22 cellular contexts compared by ENCODE assay signal in the genomic region with DNA sequence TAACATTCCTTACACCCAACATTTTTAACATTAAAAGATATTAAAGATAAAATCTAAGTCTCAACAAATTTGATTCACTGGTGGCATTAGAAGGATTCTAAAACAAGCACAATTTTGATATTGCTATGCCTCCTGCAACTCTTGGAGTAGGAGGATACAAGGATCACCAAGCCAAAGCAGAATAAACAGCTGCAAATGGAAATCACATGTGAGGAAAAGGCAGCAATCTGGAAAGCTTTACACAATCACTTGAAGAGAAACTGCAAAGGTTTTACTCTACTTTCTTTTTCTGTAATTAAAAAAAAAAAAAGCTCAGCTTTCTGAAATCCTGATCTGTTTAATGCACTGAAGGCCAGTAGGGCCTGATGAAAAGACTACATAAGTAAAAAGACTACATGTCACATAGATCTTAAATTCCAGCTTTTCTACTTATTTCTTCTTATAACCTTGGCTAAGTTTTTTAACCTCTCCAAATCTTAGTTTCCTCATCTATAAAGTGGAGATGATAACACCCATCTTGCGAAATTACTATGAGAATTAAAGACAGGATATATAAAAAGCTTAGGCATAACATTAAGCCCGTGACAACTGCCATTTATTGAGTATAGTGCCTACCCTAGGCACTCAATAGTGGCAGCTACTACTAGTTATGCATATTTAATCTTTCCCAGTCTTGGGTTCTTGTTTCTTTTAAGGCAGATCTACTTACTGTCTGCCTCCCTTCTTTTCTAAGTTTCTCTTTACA.
DNase-seq lines count a peak whose midpoint lies in the region; ATAC-seq and TF ChIP-seq lines count a peak whose summit lies in the region.
"Had no signal": no experiment of that assay in that cellular context is flagged by ENCODE, and none has a peak within 500 bp of the region (broad histone marks: within the 10 kb centered on the region; RNA-seq: fewer than 3 reads in every experiment).

No MANE protein-coding gene starts in this region.

- H3K9me3 ChIP-seq in endodermal cell (ENCODE audit: control insufficient read depth, low read length) = no peaks in the 10 kb centered on the region
- H3K9me3 ChIP-seq: adrenal gland, HAP-1, thoracic aorta had no signal

- intact Hi-C loops in sciatic nerve (cut with DNase I) = no loop called here

- H3K4me1 Mint-ChIP-seq in endodermal cell = peaks cover 38% of the 10 kb centered on the region
- peaks cover 26% of the 10 kb centered on the region for H3K4me1 Mint-ChIP-seq in stimulated activated memory B cell treated with anti-CD40 and anti-IgM and Interleukin-4, amounts not matched to agents 10 μg/mL and 1 μg/mL and 100 μg/mL, for 72 hours

- H3K9me3 Mint-ChIP-seq in endodermal cell = no peaks in the 10 kb centered on the region
- no peaks in the 10 kb centered on the region for H3K9me3 Mint-ChIP-seq in stimulated activated memory B cell treated with anti-CD40 and anti-IgM and Interleukin-4, amounts not matched to agents 10 μg/mL and 1 μg/mL and 100 μg/mL, for 72 hours
- H3K9me3 Mint-ChIP-seq: CD4-positive, alpha-beta memory T cell; naive thymus-derived CD8-positive, alpha-beta T cell; T-helper 2 cell treated with Interferon-gamma antibody and Interleukin-4, amounts not matched to agents 5 μg/mL and 100 μg/mL, for 36 hours had no signal

- DNase-seq in NCI-H2107 (lab: John Stamatoyannopoulos, UW) (peak; percentile 3), NCI-H2107 treated with DMSO at 0.1 percent for 48 hours (lab: John Stamatoyannopoulos, UW; ENCODE audit: unreplicated experiment) (no peak), HFF-Myc (ENCODE audit: extremely low read depth, low read depth) (peak; percentile 19), endodermal cell (no peak), sciatic nerve (ENCODE audit: low spot score) (no peak), cerebellar cortex (ENCODE audit: low spot score) (no peak)
- DNase-seq: adrenal gland; CD4-positive, alpha-beta memory T cell; central memory CD4-positive, alpha-beta T cell; DMS79; naive thymus-derived CD8-positive, alpha-beta T cell; NCI-H1694; NCI-H446; SHP77 treated with DMSO at 0.1 percent for 48 hours had no signal

- H3K4me1 ChIP-seq in endodermal cell (ENCODE audit: control insufficient read depth, insufficient read depth, low read length) = peaks cover 15% of the 10 kb centered on the region

- no peaks in the 10 kb centered on the region for H3K36me3 ChIP-seq in endodermal cell (ENCODE audit: control insufficient read depth, insufficient read depth, low read length)

- 95 to 100% methylated on average over 1 to 2 of the region's 2 CpGs for WGBS in endodermal cell (ENCODE audit: insufficient coverage in 1 of 2, insufficient read length in 1 of 2), 2 experiments

- H3K27me3 ChIP-seq in endodermal cell (ENCODE audit: control insufficient read depth, insufficient read depth, low read length, poor library complexity, severe bottlenecking) = no peaks in the 10 kb centered on the region
- H3K27me3 ChIP-seq: adrenal gland had no signal

- H3K27ac Mint-ChIP-seq in endodermal cell = no peak overlapping the region
- H3K27ac Mint-ChIP-seq in stimulated activated memory B cell treated with anti-CD40 and anti-IgM and Interleukin-4, amounts not matched to agents 10 μg/mL and 1 μg/mL and 100 μg/mL, for 72 hours = no peak overlapping the region
- H3K27ac Mint-ChIP-seq: naive thymus-derived CD8-positive, alpha-beta T cell had no signal

- H3K27ac ChIP-seq in endodermal cell (ENCODE audit: low read depth, low read length) = peak overlapping the region; percentile 20
- H3K27ac ChIP-seq: 22Rv1, parathyroid adenoma, thoracic aorta had no signal

- H3K4me3 Mint-ChIP-seq in endodermal cell = no peak overlapping the region
- no peak overlapping the region for H3K4me3 Mint-ChIP-seq in stimulated activated memory B cell treated with anti-CD40 and anti-IgM and Interleukin-4, amounts not matched to agents 10 μg/mL and 1 μg/mL and 100 μg/mL, for 72 hours
- H3K4me3 Mint-ChIP-seq: CD4-positive, alpha-beta memory T cell; naive thymus-derived CD8-positive, alpha-beta T cell; T-helper 2 cell treated with Interferon-gamma antibody and Interleukin-4, amounts not matched to agents 5 μg/mL and 100 μg/mL, for 36 hours had no signal

- ATAC-seq in sciatic nerve (peak; percentile 82), HG03175 (IDR thresholded peaks at IDR 0.05; ENCODE audit: unreplicated experiment) (no peak)
- no peak for ATAC-seq in stimulated activated memory B cell treated with anti-CD40 and anti-IgM and Interleukin-4, amounts not matched to agents 10 μg/mL and 1 μg/mL and 100 μg/mL, for 72 hours
- ATAC-seq: naive thymus-derived CD8-positive, alpha-beta T cell had no signal

- no peak overlapping the region for H3K9ac ChIP-seq in endodermal cell (ENCODE audit: extremely low read depth, low read length, poor library complexity, severe bottlenecking)
- H3K9ac ChIP-seq: parathyroid adenoma had no signal

- no peak for TF ChIP-seq CTCF in HFF-Myc (IDR thresholded peaks at IDR 0.05; ENCODE audit: low read depth, low read length, missing control alignments)
- TF ChIP-seq CTCF in endodermal cell (conservative IDR thresholded peaks at IDR 0.05) = no peak

- H3K4me3 ChIP-seq in HFF-Myc (replicated peaks; ENCODE audit: low read depth, low read length) (no peak overlapping the region), endodermal cell (ENCODE audit: low read length) (no peak overlapping the region)
- H3K4me3 ChIP-seq: adrenal gland, HAP-1, lung, thoracic aorta had no signal

- no peaks in the 10 kb centered on the region for H3K27me3 Mint-ChIP-seq in endodermal cell (ENCODE audit: insufficient read depth)
- no peaks in the 10 kb centered on the region for H3K27me3 Mint-ChIP-seq in stimulated activated memory B cell treated with anti-CD40 and anti-IgM and Interleukin-4, amounts not matched to agents 10 μg/mL and 1 μg/mL and 100 μg/mL, for 72 hours
- H3K27me3 Mint-ChIP-seq: CD4-positive, alpha-beta memory T cell; naive thymus-derived CD8-positive, alpha-beta T cell had no signal

- peaks cover 36% of the 10 kb centered on the region for H3K36me3 Mint-ChIP-seq in endodermal cell (ENCODE audit: low read depth)
- H3K36me3 Mint-ChIP-seq in stimulated activated memory B cell treated with anti-CD40 and anti-IgM and Interleukin-4, amounts not matched to agents 10 μg/mL and 1 μg/mL and 100 μg/mL, for 72 hours = peaks cover 60% of the 10 kb centered on the region

Comparison
In these comparisons a context has a peak if more than half of its experiments do, and no peak if none do; other contexts are left out.
1. DNase-seq: peak in NCI-H2107 (single experiment) and HFF-Myc (single experiment); none in NCI-H2107 treated with DMSO at 0.1 percent for 48 hours (single experiment), endodermal cell (single experiment), sciatic nerve (single experiment) and cerebellar cortex (single experiment).